ENCODE assay signal across 10 cellular contexts in the genomic region with DNA sequence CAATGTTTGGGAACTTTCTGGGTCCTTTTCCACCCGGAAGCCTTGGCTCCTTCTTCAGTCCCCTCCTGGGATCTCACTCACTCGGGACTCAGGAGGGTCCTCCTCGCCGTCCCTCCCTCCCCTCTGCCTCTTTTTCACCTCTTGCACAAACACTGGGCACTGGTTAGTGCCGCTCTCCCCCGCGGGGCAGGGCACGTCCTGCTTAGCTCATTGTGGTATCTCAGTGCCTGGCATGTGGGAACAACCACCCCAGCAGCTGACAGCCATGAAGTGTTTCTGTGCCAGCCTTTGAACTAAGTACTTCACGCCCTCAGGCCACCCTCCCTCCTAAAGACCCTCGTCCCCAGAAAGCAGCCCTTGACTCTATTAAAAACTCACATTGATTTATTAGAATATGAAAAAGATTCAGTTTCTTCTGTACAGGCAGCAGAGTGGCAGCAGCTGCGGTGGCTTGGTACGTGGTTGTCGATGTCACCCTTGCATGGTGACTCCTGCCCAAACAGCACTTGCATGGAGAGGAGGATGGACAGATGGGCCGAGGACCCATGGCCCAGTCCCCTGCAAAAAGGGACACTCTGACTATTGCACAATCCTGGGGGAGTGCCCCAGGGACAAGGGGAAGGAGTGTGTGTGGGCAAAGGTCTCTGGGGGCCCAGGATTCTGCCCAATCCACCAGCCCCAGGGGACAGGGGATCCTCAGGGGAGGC. TPM values are rescaled to one million over a fixed set of nuclear protein-coding genes. Genes with fewer than 3 reads are reported as not detected.
DNase-seq lines count a peak whose midpoint lies in the region; ATAC-seq and TF ChIP-seq lines count a peak whose summit lies in the region.
"Had no signal": no experiment of that assay in that cellular context is flagged by ENCODE, and none has a peak within 500 bp of the region (broad histone marks: within the 10 kb centered on the region; RNA-seq: fewer than 3 reads in every experiment).

No MANE protein-coding gene starts in this region.

- DNase-seq in DMS79 treated with DMSO at 0.1 percent for 48 hours (lab: John Stamatoyannopoulos, UW) (peak; percentile 75), RWPE2 (ENCODE audit: low spot score) (no peak), progenitor cell of endocrine pancreas (ENCODE audit: low spot score, unreplicated experiment) (no peak), occipital lobe (lab: John Stamatoyannopoulos, UW) (no peak), germinal center (ENCODE audit: low spot score) (no peak)
- DNase-seq in activated effector memory CD4-positive, alpha-beta T cell treated with Interleukin-2 at 50 U/mL for 16 hours, result no peak
- DNase-seq: activated CD4-positive, alpha-beta T cell treated with anti-CD3 and anti-CD28 coated beads, Interleukin-2, amount 50 U/mL, for 4 hours; stimulated activated CD4-positive, alpha-beta T cell treated with anti-CD3 and anti-CD28 coated beads, Interleukin-12 subunit alpha, Interleukin-12 subunit beta, amount 100 ng/mL, for 4 hours had no signal

- H3K27ac ChIP-seq in RWPE2 (ENCODE audit: poor library complexity, severe bottlenecking) (peak overlapping the region; percentile 40), gastroesophageal sphincter (peak overlapping the region in 3 of 4 donors; percentile 72 to 85 (median 80))

- peak overlapping the region; percentile 83 for H3K27ac Mint-ChIP-seq in progenitor cell of endocrine pancreas

- WGBS in gastroesophageal sphincter (ENCODE audit: low coverage in 1 of 2), 2 donors, result 62 to 69% methylated on average over 4 to 6 of the region's 14 CpGs

- no peak for TF ChIP-seq EP300 in gastroesophageal sphincter (IDR thresholded peaks at IDR 0.05)

- H3K4me3 Mint-ChIP-seq in progenitor cell of endocrine pancreas (ENCODE audit: low read depth), result no peak overlapping the region

- ATAC-seq in RWPE2 (ENCODE audit: low read depth), result peak; percentile 22; the same call in 1 of the 3 replicates
- no peak for ATAC-seq in gastroesophageal sphincter
- ATAC-seq in HG02588 (IDR thresholded peaks at IDR 0.05; ENCODE audit: unreplicated experiment), result no peak

- H3K9me3 Mint-ChIP-seq in progenitor cell of endocrine pancreas (ENCODE audit: low read depth), result no peaks in the 10 kb centered on the region

- H3K27me3 ChIP-seq in RWPE2 (ENCODE audit: insufficient read depth, poor library complexity, severe bottlenecking) (no peaks in the 10 kb centered on the region), gastroesophageal sphincter (no peaks in the 10 kb centered on the region)

- TF ChIP-seq CTCF in RWPE2 (IDR thresholded peaks at IDR 0.05; ENCODE audit: poor library complexity, severe bottlenecking) (no peak), gastroesophageal sphincter (IDR thresholded peaks at IDR 0.05) (no peak), progenitor cell of endocrine pancreas (IDR thresholded peaks at IDR 0.05; ENCODE audit: unreplicated experiment) (no peak)

- H3K4me1 Mint-ChIP-seq in progenitor cell of endocrine pancreas (ENCODE audit: low read depth), result peaks cover 6% of the 10 kb centered on the region

- H3K36me3 ChIP-seq in RWPE2 (ENCODE audit: low read depth), result peaks cover 22% of the 10 kb centered on the region
- peaks cover 0 to 26% of the 10 kb centered on the region in 2 donors for H3K36me3 ChIP-seq in gastroesophageal sphincter

- H3K36me3 Mint-ChIP-seq in progenitor cell of endocrine pancreas (ENCODE audit: insufficient read depth), result no peaks in the 10 kb centered on the region

- no peaks in the 10 kb centered on the region for H3K9me3 ChIP-seq in RWPE2 (ENCODE audit: severe bottlenecking)
- no peaks in the 10 kb centered on the region for H3K9me3 ChIP-seq in gastroesophageal sphincter

- H3K27me3 Mint-ChIP-seq in progenitor cell of endocrine pancreas, result no peaks in the 10 kb centered on the region

- no peak overlapping the region for H3K4me3 ChIP-seq in RWPE2 (ENCODE audit: severe bottlenecking)
- H3K4me3 ChIP-seq in gastroesophageal sphincter, result no peak overlapping the region

- H3K4me1 ChIP-seq in RWPE2 (ENCODE audit: insufficient read depth, poor library complexity, severe bottlenecking) (peaks cover 20% of the 10 kb centered on the region), gastroesophageal sphincter (peaks cover 0 to 45% (median 18%) of the 10 kb centered on the region in 3 donors)

- TF ChIP-seq POLR2A in gastroesophageal sphincter (IDR thresholded peaks at IDR 0.05), result no peak

RNA-seq across cellular contexts. Expression of gene SLC9A1, which starts 56.3 kb away (rescaled TPM):
- 10 to 100 TPM in 3 of 4 donors, 1 to 10 TPM in 1; 7.2 to 27.8 (median 17.1) TPM for total RNA-seq in gastroesophageal sphincter
- total RNA-seq in progenitor cell of endocrine pancreas, result 19.6 and 23.3 TPM in 2 replicates
- total RNA-seq in occipital lobe, result 1.9 TPM
